15 cellular contexts compared by ENCODE assay signal in the genomic region with DNA sequence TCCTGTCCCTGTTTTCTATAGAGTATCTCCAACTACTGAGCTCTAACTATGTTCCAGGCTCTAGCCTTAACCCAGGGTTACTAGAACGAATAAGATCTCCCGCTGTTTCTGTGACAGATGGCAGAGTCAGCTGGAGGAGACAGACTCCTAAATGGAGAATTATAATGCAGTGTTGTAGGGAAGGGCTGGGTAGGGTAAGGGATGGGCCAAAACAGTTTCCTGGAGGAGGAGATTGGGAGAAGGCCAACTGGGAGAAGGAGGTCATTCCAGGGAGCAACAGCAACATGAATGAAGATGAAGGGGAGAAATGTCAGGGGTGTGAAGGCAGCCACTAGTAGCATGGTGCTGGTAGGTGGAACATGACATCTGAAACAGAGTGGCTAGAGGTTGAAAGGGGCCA.
"Had no signal": no experiment of that assay in that cellular context is flagged by ENCODE, and none has a peak within 500 bp of the region (broad histone marks: within the 10 kb centered on the region; RNA-seq: fewer than 3 reads in every experiment).

No MANE protein-coding gene starts in this region.

- ATAC-seq: activated naive CD4-positive, alpha-beta T cell treated with anti-CD3 and anti-CD28 coated beads, Interleukin-2, amount 50 U/mL, for 72 hours; naive thymus-derived CD4-positive, alpha-beta T cell; right cardiac atrium; stimulated activated naive CD8-positive, alpha-beta T cell treated with anti-CD3 and anti-CD28 coated beads, Interleukin-15, Interleukin-2, amounts not matched to agents 100 U/mL and 50 U/mL, for 24 hours had no signal

- H3K27ac ChIP-seq: colonic mucosa, esophagus squamous epithelium, prostate gland, skin epidermis, tibial artery had no signal

- DNase-seq: activated CD4-positive, alpha-beta T cell treated with anti-CD3 and anti-CD28 coated beads for 1 hour; activated CD4-positive, alpha-beta T cell treated with anti-CD3 and anti-CD28 coated beads, Interleukin-2, amount 50 U/mL, for 4 hours; activated gamma-delta T cell treated with Interleukin-2 at 50 U/mL for 16 hours; amniotic stem cell; caudate nucleus; colonic mucosa; esophagus squamous epithelium; naive thymus-derived CD4-positive, alpha-beta T cell; right cardiac atrium; stimulated activated naive CD8-positive, alpha-beta T cell treated with anti-CD3 and anti-CD28 coated beads, Interleukin-15, Interleukin-2, amounts not matched to agents 100 U/mL and 50 U/mL, for 24 hours; substantia nigra; tibial artery had no signal

- H3K4me1 ChIP-seq: colonic mucosa, prostate gland had no signal

- H3K4me3 ChIP-seq: colonic mucosa, esophagus squamous epithelium, prostate gland, skin epidermis, tibial artery had no signal

- H3K9me3 ChIP-seq: colonic mucosa, esophagus squamous epithelium, prostate gland had no signal

- H3K36me3 ChIP-seq: colonic mucosa, esophagus squamous epithelium, prostate gland, tibial artery had no signal
